Comparison of ENCODE assay signal across 8 cellular contexts in the genomic region with DNA sequence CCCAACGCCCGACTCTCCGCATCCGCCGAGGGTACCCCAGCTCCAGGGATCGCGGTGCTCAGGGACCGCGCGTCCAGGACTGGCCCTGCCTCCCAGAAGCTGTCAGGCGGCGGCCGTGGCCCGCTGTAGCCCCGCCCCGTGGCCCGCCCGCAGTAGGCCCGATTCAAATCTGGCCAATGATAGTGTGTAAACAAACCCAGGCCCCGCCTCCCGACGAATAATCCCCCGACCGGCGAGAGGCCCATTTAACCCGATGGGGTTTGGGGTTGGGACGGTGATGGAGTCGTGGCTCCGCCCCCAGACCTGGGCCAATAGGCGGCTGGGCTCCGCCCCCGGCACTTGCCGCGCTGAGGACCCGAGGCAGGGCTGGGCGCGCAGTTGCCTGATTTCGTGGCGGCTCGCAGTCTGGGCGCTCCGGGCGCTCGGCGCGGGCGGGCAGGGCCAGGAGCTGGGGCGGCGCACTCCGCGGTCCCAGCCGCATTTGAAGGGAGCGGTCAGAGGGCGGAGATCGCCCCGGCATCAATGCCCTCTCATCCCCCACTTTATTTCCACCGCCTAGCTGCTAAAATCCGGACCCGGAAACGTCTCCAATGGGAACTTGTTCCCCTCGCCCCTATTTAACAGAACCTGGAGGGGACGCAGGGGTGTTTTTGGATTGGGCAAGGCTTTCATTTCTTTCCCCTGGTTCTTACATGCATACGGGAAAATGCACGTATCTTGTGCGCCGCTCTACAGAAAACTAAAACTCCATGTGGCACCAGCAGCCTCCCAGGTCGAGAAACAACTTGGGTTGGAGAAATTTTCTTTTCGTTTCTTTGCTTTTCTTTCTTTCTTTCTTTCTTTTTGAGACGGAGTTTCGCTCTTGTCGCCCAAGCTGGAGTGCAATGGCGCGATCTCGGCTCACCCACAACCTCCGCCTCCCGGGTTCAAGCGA. TPM values are rescaled to one million over a fixed set of nuclear protein-coding genes. Genes with fewer than 3 reads are reported as not detected.
DNase-seq lines count a peak whose midpoint lies in the region; ATAC-seq and TF ChIP-seq lines count a peak whose summit lies in the region.

No MANE protein-coding gene starts in this region.

- H3K4me3 Mint-ChIP-seq in chondrocyte (ENCODE audit: unreplicated experiment): peak overlapping the region; percentile 82

- TF ChIP-seq POLR2A in GM19193 (IDR thresholded peaks at IDR 0.05; ENCODE audit: extremely low read depth, insufficient read depth, insufficient read length): peak; percentile 95

- no peaks in the 10 kb centered on the region for H3K27me3 Mint-ChIP-seq in chondrocyte (ENCODE audit: low read depth)

- peak overlapping the region; percentile 63 for H3K4me3 ChIP-seq in kidney epithelial cell (ENCODE audit: low read depth, low read length)

- H3K36me3 Mint-ChIP-seq in chondrocyte (ENCODE audit: low read depth): no peaks in the 10 kb centered on the region

- H3K9me3 Mint-ChIP-seq in chondrocyte (ENCODE audit: low read depth): no peaks in the 10 kb centered on the region

- H3K4me1 Mint-ChIP-seq in chondrocyte (ENCODE audit: low read depth): peaks cover 21% of the 10 kb centered on the region

- no peaks in the 10 kb centered on the region for H3K36me3 ChIP-seq in kidney epithelial cell (ENCODE audit: control insufficient read depth, insufficient read depth, low read length)

- H3K27ac Mint-ChIP-seq in chondrocyte (ENCODE audit: unreplicated experiment): peak overlapping the region; percentile 97

- H3K27me3 ChIP-seq in kidney epithelial cell (ENCODE audit: control insufficient read depth, insufficient read depth, low read length): no peaks in the 10 kb centered on the region

- DNase-seq in Ammon's horn (ENCODE audit: low spot score) (peak; percentile 99), NCI-H460 (ENCODE audit: extremely low read depth, low read depth) (peak; percentile 97), chondrocyte (ENCODE audit: low spot score) (peak; percentile 99), kidney epithelial cell (ENCODE audit: low read depth) (peak; percentile 95)
- DNase-seq in activated CD4-positive, alpha-beta T cell treated with anti-CD3 and anti-CD28 coated beads for 1 hour: peak; percentile 99
- peak; percentile 100 for DNase-seq in stimulated activated CD4-positive, alpha-beta T cell treated with anti-CD3 and anti-CD28 coated beads, Interleukin-15, amount 100 ng/mL, for 24 hours

- ATAC-seq in HG03432 (IDR thresholded peaks at IDR 0.05; ENCODE audit: unreplicated experiment): peak; percentile 94

- TF ChIP-seq CTCF in chondrocyte (IDR thresholded peaks at IDR 0.05) (no peak), kidney epithelial cell (IDR thresholded peaks at IDR 0.05; ENCODE audit: insufficient read depth, low read length, poor library complexity, severe bottlenecking) (no peak)

RNA-seq across cellular contexts. Expression of a gene that starts 8.4 kb away (rescaled TPM):
- 0.40 and 0.72 TPM in 2 replicates for total RNA-seq in NCI-H460 (2014; rRNA removed; shearing (Covaris generic))
- polyA plus RNA-seq in NCI-H460 (2014; cell fraction: nucleus; rRNA removed): 0.05 and 0.39 TPM in 2 replicates
- total RNA-seq in chondrocyte: 13.2 to 14.4 TPM (median 13.4 TPM) in 3 replicates
- 11.2 and 13.8 TPM in 2 replicates for total RNA-seq in kidney epithelial cell

RNA-seq across cellular contexts. Expression of a gene that starts 27.6 kb away (rescaled TPM):
- total RNA-seq in NCI-H460 (2014; rRNA removed; shearing (Covaris generic)): not detected in 2 replicates
- polyA plus RNA-seq in NCI-H460 (2014; cell fraction: nucleus; rRNA removed): not detected in 2 replicates
- total RNA-seq in chondrocyte (not detected in 3 replicates), kidney epithelial cell (not detected in 2 replicates)

Comparison
In these comparisons a context has a peak if more than half of its experiments do, and no peak if none do; other contexts are left out.
1. Peak in every context shown above with its lines: DNase-seq, ATAC-seq and H3K4me3 ChIP-seq.